12 cellular contexts compared by ENCODE assay signal in genomic region chr6:14059791-14060436, GRCh38. TPM values are rescaled to one million over a fixed set of nuclear protein-coding genes. Genes with fewer than 3 reads are reported as not detected.
DNase-seq lines count a peak whose midpoint lies in the region; ATAC-seq and TF ChIP-seq lines count a peak whose summit lies in the region.
"Had no signal": no experiment of that assay in that cellular context is flagged by ENCODE, and none has a peak within 500 bp of the region (broad histone marks: within the 10 kb centered on the region; RNA-seq: fewer than 3 reads in every experiment).

No MANE protein-coding gene starts in this region.

- peaks cover 0 to 8% (median 0%) of the 10 kb centered on the region in 9 donors for H3K27me3 ChIP-seq in heart left ventricle

- CTCF ChIA-PET in RWPE1 (lab: Yijun Ruan, JAX) = interaction anchor here (0.6 kb wide), 1 partner anchor 48 kb away, joined by 3 read pairs; no protein-coding TSS in a partner anchor

- no peaks in the 10 kb centered on the region for H3K4me1 Mint-ChIP-seq in naive thymus-derived CD8-positive, alpha-beta T cell

- no peak overlapping the region for H3K4me3 Mint-ChIP-seq in naive thymus-derived CD8-positive, alpha-beta T cell
- H3K4me3 Mint-ChIP-seq: brain had no signal

- H3K9me3 Mint-ChIP-seq in naive thymus-derived CD8-positive, alpha-beta T cell = peaks cover 0 to 11% (median 6%) of the 10 kb centered on the region in 9 donors

- WGBS in heart left ventricle, 4 donors = 56 to 69% (median 66%) methylated on average over 10 of the region's 10 CpGs

- H3K27ac ChIP-seq in RWPE1 (peak overlapping the region; percentile 83), heart left ventricle (no peak overlapping the region)

- H3K27me3 Mint-ChIP-seq in naive thymus-derived CD8-positive, alpha-beta T cell = peaks cover 13 to 40% (median 27%) of the 10 kb centered on the region in 5 donors

- ATAC-seq in heart left ventricle (peak; percentile 64 to 91 (median 82)), GM21447 (IDR thresholded peaks at IDR 0.05; ENCODE audit: unreplicated experiment) (no peak)
- no peak for ATAC-seq in naive thymus-derived CD8-positive, alpha-beta T cell

- peaks cover 0 to 5% (median 0%) of the 10 kb centered on the region in 12 donors for H3K4me1 ChIP-seq in heart left ventricle

- no peak for TF ChIP-seq POLR2A in heart left ventricle (IDR thresholded peaks at IDR 0.05)

- in situ Hi-C loops in ACHN (cut with HindIII; ENCODE audit: low pct_ligation_motif_present, low pct_unique_long_range_greater_than_20kb, low sequenced_read_pairs) = loop anchor here (25.0 kb wide), 1 partner anchor 148 kb away; the partner anchor contains the start of gene RNF182

- H3K36me3 ChIP-seq in heart left ventricle = no peaks in the 10 kb centered on the region
- H3K36me3 ChIP-seq: esophagus squamous epithelium had no signal

- DNase-seq in ACHN (peak; percentile 68), HUDEP-2 (lab: John Stamatoyannopoulos, UW; ENCODE audit: unreplicated experiment in 76 of 76) (peak in 65 of 76 experiments; percentile 12 to 74 (median 47)), RWPE1 (ENCODE audit: low spot score) (peak; percentile 81), heart left ventricle (peak; percentile 46 to 81 (median 64))
- no peak for DNase-seq in activated effector memory CD4-positive, alpha-beta T cell treated with Interleukin-2 at 50 U/mL for 16 hours
- DNase-seq in stimulated activated CD4-positive, alpha-beta T cell treated with anti-CD3 and anti-CD28 coated beads, Interleukin-4, amount 100 ng/mL, for 1 hour = no peak
- DNase-seq in naive thymus-derived CD8-positive, alpha-beta T cell = no peak
- DNase-seq: esophagus squamous epithelium, NCI-H1930, trophoblast cell had no signal

- no peak for TF ChIP-seq CTCF in RWPE1 (conservative IDR thresholded peaks at IDR 0.05; ENCODE audit: low read depth)
- TF ChIP-seq CTCF in heart left ventricle (IDR thresholded peaks at IDR 0.05) = no peak

- H3K4me3 ChIP-seq in heart left ventricle = no peak overlapping the region
- H3K4me3 ChIP-seq: esophagus squamous epithelium had no signal

- H3K27ac Mint-ChIP-seq in naive thymus-derived CD8-positive, alpha-beta T cell = no peak overlapping the region
- H3K27ac Mint-ChIP-seq: brain had no signal

- intact Hi-C loops in heart left ventricle (cut with DNase I) = loop anchor here in 5 of 10 donors (5.0 to 10.0 kb wide), 4 partner anchors 153 to 268 kb away; no protein-coding TSS in a partner anchor

- peaks cover 0 to 16% (median 6%) of the 10 kb centered on the region in 3 donors for H3K36me3 Mint-ChIP-seq in naive thymus-derived CD8-positive, alpha-beta T cell
- H3K36me3 Mint-ChIP-seq: brain had no signal

- POLR2A ChIA-PET in RWPE1 (lab: Yijun Ruan, JAX; ENCODE audit: low non-redundant PET) = no interaction called here
- POLR2A ChIA-PET in naive thymus-derived CD8-positive, alpha-beta T cell (lab: Charles Lee) = no interaction called here

- peaks cover 0 to 6% (median 0%) of the 10 kb centered on the region in 12 donors for H3K9me3 ChIP-seq in heart left ventricle
- H3K9me3 ChIP-seq: esophagus squamous epithelium had no signal

RNA-seq across cellular contexts. Expression of gene CD83, which starts 57.7 kb away (rescaled TPM):
- 10 to 100 TPM in 1 of 9 donors, 1 to 10 TPM in 6, under 1 TPM in 2; 0.56 to 10.3 (median 2.0) TPM for total RNA-seq in heart left ventricle
- polyA plus RNA-seq in heart left ventricle = under 1 TPM; 0.38 to 0.71 TPM
- 10 to 100 TPM; 10.3 to 10.4 TPM for total RNA-seq in naive thymus-derived CD8-positive, alpha-beta T cell
- polyA plus RNA-seq in naive thymus-derived CD8-positive, alpha-beta T cell = 1 to 10 TPM; 1.6 to 2.9 (median 1.8) TPM

Comparison
In these comparisons a context has a peak if more than half of its experiments do, and no peak if none do; other contexts are left out.
1. DNase-seq: peak in ACHN (single experiment), HUDEP-2 (65 of 76), RWPE1 (single experiment) and heart left ventricle (5 of 5); none in activated effector memory CD4-positive, alpha-beta T cell treated with Interleukin-2 at 50 U/mL for 16 hours (single experiment), stimulated activated CD4-positive, alpha-beta T cell treated with anti-CD3 and anti-CD28 coated beads, Interleukin-4, amount 100 ng/mL, for 1 hour (single experiment) and naive thymus-derived CD8-positive, alpha-beta T cell (0 of 10).
2. ATAC-seq: peak in heart left ventricle (4 of 4); none in GM21447 (single experiment) and naive thymus-derived CD8-positive, alpha-beta T cell (0 of 2).